18 cellular contexts compared by ENCODE assay signal in the genomic region with DNA sequence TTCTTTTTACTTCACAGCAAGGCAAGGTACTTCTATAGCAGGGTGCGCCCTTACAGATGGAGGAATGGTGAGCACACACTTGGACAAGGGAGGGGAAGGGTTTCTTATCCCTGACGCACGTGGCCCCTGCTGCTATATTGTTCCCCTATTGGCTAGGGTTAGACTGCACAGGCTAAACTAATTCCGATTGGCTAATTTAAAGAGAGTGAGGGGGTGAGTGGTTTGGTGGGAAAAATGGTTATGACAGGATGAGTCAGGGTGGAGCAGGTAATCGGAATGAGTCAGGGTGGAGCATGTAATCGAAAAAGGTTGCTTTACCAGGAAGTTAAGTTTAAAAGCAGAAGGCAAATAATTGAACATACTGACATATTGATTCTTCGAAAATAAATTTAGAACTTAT. TPM values are rescaled to one million over a fixed set of nuclear protein-coding genes. Genes with fewer than 3 reads are reported as not detected.
DNase-seq lines count a peak whose midpoint lies in the region; ATAC-seq, FAIRE-seq and TF ChIP-seq lines count a peak whose summit lies in the region.
"Had no signal": no experiment of that assay in that cellular context is flagged by ENCODE, and none has a peak within 500 bp of the region (broad histone marks: within the 10 kb centered on the region; RNA-seq: fewer than 3 reads in every experiment).

No MANE protein-coding gene starts in this region.

- H3K4me1 ChIP-seq in Karpas-422 (ENCODE audit: low read length) (peaks cover 8% of the 10 kb centered on the region), mesodermal cell (ENCODE audit: control insufficient read depth, insufficient read depth, low read length, poor library complexity, severe bottlenecking) (peaks cover 4% of the 10 kb centered on the region)
- no peaks in the 10 kb centered on the region for H3K4me1 ChIP-seq in naive thymus-derived CD4-positive, alpha-beta T cell (ENCODE audit: control insufficient read depth in 2 of 2, insufficient read depth in 2 of 2, low read length in 2 of 2)
- H3K4me1 ChIP-seq: A549; BLaER1 treated with 17β-estradiol and CSF1 and Interleukin-3, amounts not matched to agents 10 nM and 100 nM had no signal

- WGBS in mesodermal cell (ENCODE audit: insufficient coverage in 2 of 2), 2 experiments, result 71 to 94% methylated on average over 4 to 5 of the region's 7 CpGs

- H3K27me3 Mint-ChIP-seq in MCF 10A (ENCODE audit: insufficient read depth, unreplicated experiment), result no peaks in the 10 kb centered on the region
- H3K27me3 Mint-ChIP-seq in naive thymus-derived CD4-positive, alpha-beta T cell, result peaks cover 0 to 5% (median 0%) of the 10 kb centered on the region in 5 donors

- no peaks in the 10 kb centered on the region for H3K27me3 ChIP-seq in Karpas-422 (ENCODE audit: low read length)
- no peaks in the 10 kb centered on the region for H3K27me3 ChIP-seq in naive thymus-derived CD4-positive, alpha-beta T cell (ENCODE audit: control insufficient read depth in 2 of 2, insufficient read depth in 2 of 2, low read length in 2 of 2)
- H3K27me3 ChIP-seq: BLaER1 treated with 17β-estradiol and CSF1 and Interleukin-3, amounts not matched to agents 10 nM and 100 nM had no signal

- peak; percentile 38 for DNase-seq in Daoy (ENCODE audit: low read depth)
- peak; percentile 27 for DNase-seq in Karpas-422
- peak; percentile 33 for DNase-seq in amniotic epithelial cell (ENCODE audit: low read depth)
- no peak for DNase-seq in MCF 10A (ENCODE audit: unreplicated experiment)
- DNase-seq in naive thymus-derived CD4-positive, alpha-beta T cell, result no peak
- no peak for DNase-seq in GM12891 (ENCODE audit: insufficient read length, low spot score)
- DNase-seq: DMS79 treated with DMSO at 0.1 percent for 48 hours, GF-D8, NCI-H1436, NCI-H2029, NCI-H2171 treated with DMSO at 0.1 percent for 48 hours, NCI-H774, PC-9 had no signal

- H3K9ac ChIP-seq in Karpas-422 (ENCODE audit: low read length), result no peak overlapping the region
- H3K9ac ChIP-seq: BLaER1 treated with 17β-estradiol and CSF1 and Interleukin-3, amounts not matched to agents 10 nM and 100 nM had no signal

- H3K27ac ChIP-seq in Karpas-422 (ENCODE audit: low read length), result no peak overlapping the region
- H3K27ac ChIP-seq in mesodermal cell (ENCODE audit: low read depth, low read length, severe bottlenecking), result peak overlapping the region; percentile 46
- H3K27ac ChIP-seq in naive thymus-derived CD4-positive, alpha-beta T cell (ENCODE audit: low read depth, low read length), result no peak overlapping the region
- H3K27ac ChIP-seq: A549; BLaER1 treated with 17β-estradiol and CSF1 and Interleukin-3, amounts not matched to agents 10 nM and 100 nM; PC-9; SK-N-MC had no signal

- H3K79me2 ChIP-seq in Karpas-422 (ENCODE audit: low read length), result no peaks in the 10 kb centered on the region

- no peaks in the 10 kb centered on the region for H3K9me2 ChIP-seq in Karpas-422 (replicated peaks; ENCODE audit: insufficient read depth, low read length)

- no peak overlapping the region for H3K4me2 ChIP-seq in Karpas-422 (ENCODE audit: low read depth, low read length, poor library complexity, severe bottlenecking)
- H3K4me2 ChIP-seq: A549; BLaER1 treated with 17β-estradiol and CSF1 and Interleukin-3, amounts not matched to agents 10 nM and 100 nM; PC-9 had no signal

- intact Hi-C loops in MCF 10A (cut with micrococcal nuclease), result no loop called here
- intact Hi-C loops in naive thymus-derived CD4-positive, alpha-beta T cell (cut with micrococcal nuclease), result no loop called here

- peaks cover 6% of the 10 kb centered on the region for H3K4me1 Mint-ChIP-seq in MCF 10A (ENCODE audit: insufficient read depth, unreplicated experiment)
- no peaks in the 10 kb centered on the region for H3K4me1 Mint-ChIP-seq in naive thymus-derived CD4-positive, alpha-beta T cell

- no peak for TF ChIP-seq POLR2A in GM12891 (IDR thresholded peaks at IDR 0.05; ENCODE audit: low read depth, low read length)

- POLR2A ChIA-PET in MCF 10A (lab: Yijun Ruan, JAX), result interaction anchor here (1.0 kb wide), 1 partner anchor 46 kb away, joined by 3 read pairs; no protein-coding TSS in a partner anchor
- POLR2A ChIA-PET in naive thymus-derived CD4-positive, alpha-beta T cell (lab: Charles Lee), result interaction anchor here (1.1 kb wide), 1 partner anchor 21 kb away, joined by 4 read pairs; no protein-coding TSS in a partner anchor

- ATAC-seq in naive thymus-derived CD4-positive, alpha-beta T cell, result no peak

- no peak for FAIRE-seq in GM12891 (lab: Jason Lieb, UNC)
- FAIRE-seq: A549, GM12892 had no signal

- no peak for TF ChIP-seq CTCF in MCF 10A (IDR thresholded peaks at IDR 0.05; ENCODE audit: unreplicated experiment)

- no peaks in the 10 kb centered on the region for H4K20me1 ChIP-seq in Karpas-422 (ENCODE audit: insufficient read depth, low read depth, low read length)
- H4K20me1 ChIP-seq: BLaER1 treated with 17β-estradiol and CSF1 and Interleukin-3, amounts not matched to agents 10 nM and 100 nM had no signal

- H3K9me3 ChIP-seq in Karpas-422 (ENCODE audit: low read length), result no peaks in the 10 kb centered on the region
- peaks cover 5% of the 10 kb centered on the region for H3K9me3 ChIP-seq in mesodermal cell (ENCODE audit: control insufficient read depth, low read length)
- H3K9me3 ChIP-seq in naive thymus-derived CD4-positive, alpha-beta T cell (ENCODE audit: control insufficient read depth in 2 of 3, low read length in 3 of 3), result no peaks in the 10 kb centered on the region
- H3K9me3 ChIP-seq: A549; BLaER1 treated with 17β-estradiol and CSF1 and Interleukin-3, amounts not matched to agents 10 nM and 100 nM had no signal

- no peak overlapping the region for H3K4me3 ChIP-seq in Karpas-422 (ENCODE audit: low read length)
- H3K4me3 ChIP-seq in mesodermal cell (ENCODE audit: extremely low read depth, insufficient read depth, low read length, poor library complexity, severe bottlenecking), result no peak overlapping the region
- no peak overlapping the region for H3K4me3 ChIP-seq in naive thymus-derived CD4-positive, alpha-beta T cell (ENCODE audit: low read length)
- H3K4me3 ChIP-seq: A549; BLaER1 treated with 17β-estradiol and CSF1 and Interleukin-3, amounts not matched to agents 10 nM and 100 nM; PC-9; SK-N-MC had no signal

- H3K9me3 Mint-ChIP-seq in MCF 10A (ENCODE audit: unreplicated experiment), result peaks cover 8% of the 10 kb centered on the region
- no peaks in the 10 kb centered on the region for H3K9me3 Mint-ChIP-seq in naive thymus-derived CD4-positive, alpha-beta T cell

- no peaks in the 10 kb centered on the region for H3K36me3 ChIP-seq in Karpas-422 (ENCODE audit: insufficient read depth, low read length)
- no peaks in the 10 kb centered on the region for H3K36me3 ChIP-seq in mesodermal cell (ENCODE audit: control insufficient read depth, insufficient read depth, low read length)
- H3K36me3 ChIP-seq in naive thymus-derived CD4-positive, alpha-beta T cell (ENCODE audit: control insufficient read depth in 2 of 3, insufficient read depth in 3 of 3, low read length in 3 of 3), result no peaks in the 10 kb centered on the region
- H3K36me3 ChIP-seq: BLaER1 treated with 17β-estradiol and CSF1 and Interleukin-3, amounts not matched to agents 10 nM and 100 nM had no signal

- CTCF ChIA-PET in MCF 10A (lab: Yijun Ruan, JAX), result interaction anchor here (1.4 to 1.7 kb wide), 2 partner anchors 16 to 44 kb away, joined by 3 to 10 read pairs; no protein-coding TSS in a partner anchor
- CTCF ChIA-PET in naive thymus-derived CD4-positive, alpha-beta T cell (lab: Charles Lee), result no interaction called here

- no peaks in the 10 kb centered on the region for H3K36me3 Mint-ChIP-seq in MCF 10A (ENCODE audit: insufficient read depth, unreplicated experiment)
- no peaks in the 10 kb centered on the region for H3K36me3 Mint-ChIP-seq in naive thymus-derived CD4-positive, alpha-beta T cell

- no peak overlapping the region for H3K4me3 Mint-ChIP-seq in MCF 10A (ENCODE audit: unreplicated experiment)
- H3K4me3 Mint-ChIP-seq in naive thymus-derived CD4-positive, alpha-beta T cell, result no peak overlapping the region

- H2AFZ ChIP-seq in Karpas-422 (ENCODE audit: low read length), result no peak overlapping the region
- H2AFZ ChIP-seq: PC-9 had no signal

- H3K27ac Mint-ChIP-seq in MCF 10A (ENCODE audit: low read depth, unreplicated experiment), result no peak overlapping the region
- peak overlapping the region in 1 of 9 donors; percentile 17 for H3K27ac Mint-ChIP-seq in naive thymus-derived CD4-positive, alpha-beta T cell

- no TSS peak for BruUV-seq in MCF 10A (replicated peaks; lab: Mats Ljungman, UMichigan)

TF ChIP-seq in GM12891, 5 proteins besides CTCF, POLR2A, EP300 and RAD21:
- no peak for TF ChIP-seq SPI1 (IDR thresholded peaks at IDR 0.05; ENCODE audit: low read depth, low read length)
- no peak for TF ChIP-seq PAX5 (IDR thresholded peaks at IDR 0.05; ENCODE audit: insufficient read depth, low read length, severe bottlenecking)
- TF ChIP-seq POU2F2 (IDR thresholded peaks at IDR 0.05; ENCODE audit: low read depth, low read length), result no peak
- no peak for TF ChIP-seq POLR2AphosphoS5 (IDR thresholded peaks at IDR 0.05; ENCODE audit: low read depth, low read length)
- TF ChIP-seq TAF1 (IDR thresholded peaks at IDR 0.05; ENCODE audit: low read depth, low read length), result no peak

RNA-seq across cellular contexts. Expression of gene RAB21, which starts 23.7 kb away (rescaled TPM):
- 50.6 and 51.0 TPM in 2 replicates for total RNA-seq in Daoy (2014; rRNA removed; shearing (Covaris generic))
- 8.0 and 12.3 TPM in 2 replicates for total RNA-seq in Karpas-422 (2014; rRNA removed; shearing (Covaris generic); ENCODE audit: low replicate concordance)
- polyA plus RNA-seq in mesodermal cell (2013, experiment 1 of 2), result 32.1 TPM
- 34.0 TPM for polyA plus RNA-seq in mesodermal cell (2013, experiment 2 of 2)
- 86.4 and 88.0 TPM in 2 replicates for total RNA-seq in MCF 10A (2022)
- total RNA-seq in naive thymus-derived CD4-positive, alpha-beta T cell, result 10 to 100 TPM; 53.6 to 81.7 (median 73.7) TPM
- polyA plus RNA-seq in naive thymus-derived CD4-positive, alpha-beta T cell, result 10 to 100 TPM; 21.8 to 29.0 TPM
- polyA plus RNA-seq in GM12891 (2012; ENCODE audit: low read depth, missing spikeins), result 27.8 TPM

RNA-seq across cellular contexts. Expression of gene TMEM19, which starts 45.1 kb away (rescaled TPM):
- total RNA-seq in Daoy (2014; rRNA removed; shearing (Covaris generic)), result 21.2 and 46.7 TPM in 2 replicates
- 21.3 and 32.8 TPM in 2 replicates for total RNA-seq in Karpas-422 (2014; rRNA removed; shearing (Covaris generic); ENCODE audit: low replicate concordance)
- polyA plus RNA-seq in mesodermal cell (2013, experiment 1 of 2), result 14.4 TPM
- 14.6 TPM for polyA plus RNA-seq in mesodermal cell (2013, experiment 2 of 2)
- total RNA-seq in MCF 10A (2022), result 7.2 and 7.3 TPM in 2 replicates
- total RNA-seq in naive thymus-derived CD4-positive, alpha-beta T cell, result 10 to 100 TPM; 13.9 to 17.7 (median 14.7) TPM
- 10 to 100 TPM; 25.3 to 43.0 TPM for polyA plus RNA-seq in naive thymus-derived CD4-positive, alpha-beta T cell
- 18.1 TPM for polyA plus RNA-seq in GM12891 (2012; ENCODE audit: low read depth, missing spikeins)

Comparison
In these comparisons a context has a peak if more than half of its experiments do, and no peak if none do; other contexts are left out.
1. DNase-seq: peak in Daoy (single experiment), Karpas-422 (single experiment) and amniotic epithelial cell (single experiment); none in MCF 10A (single experiment), naive thymus-derived CD4-positive, alpha-beta T cell (0 of 9) and GM12891 (single experiment).